ENCODE assay signal across 15 cellular contexts in genomic region chr1:208213786-208214185, GRCh38. TPM values are rescaled to one million over a fixed set of nuclear protein-coding genes. Genes with fewer than 3 reads are reported as not detected.
DNase-seq lines count a peak whose midpoint lies in the region; TF ChIP-seq lines count a peak whose summit lies in the region.
"Had no signal": no experiment of that assay in that cellular context is flagged by ENCODE, and none has a peak within 500 bp of the region (broad histone marks: within the 10 kb centered on the region; RNA-seq: fewer than 3 reads in every experiment).

No MANE protein-coding gene starts in this region.

- H3K27ac Mint-ChIP-seq in HFFc6 = peak overlapping the region; percentile 72
- peak overlapping the region; percentile 90 for H3K27ac Mint-ChIP-seq in endothelial cell (ENCODE audit: unreplicated experiment)
- H3K27ac Mint-ChIP-seq: activated CD4-positive, alpha-beta memory T cell treated with anti-CD3 and anti-CD28 coated beads, Interleukin-2, amount 10 ng/mL, durations not matched to agents 7 days and 5 days; T-helper 17 cell had no signal

- H3K27ac ChIP-seq in mesodermal cell (ENCODE audit: low read depth, low read length, severe bottlenecking) = peak overlapping the region; percentile 77
- H3K27ac ChIP-seq in SJCRH30 = no peak overlapping the region
- H3K27ac ChIP-seq: parathyroid adenoma had no signal

- no peaks in the 10 kb centered on the region for H3K27me3 ChIP-seq in SJCRH30
- H3K27me3 ChIP-seq: body of pancreas had no signal

- H3K4me1 Mint-ChIP-seq in HFFc6 (ENCODE audit: low read depth) = peaks cover 10% of the 10 kb centered on the region
- peaks cover 81% of the 10 kb centered on the region for H3K4me1 Mint-ChIP-seq in endothelial cell (ENCODE audit: unreplicated experiment)
- H3K4me1 Mint-ChIP-seq: activated CD4-positive, alpha-beta memory T cell treated with anti-CD3 and anti-CD28 coated beads, Interleukin-2, amount 10 ng/mL, durations not matched to agents 7 days and 5 days had no signal

- no peaks in the 10 kb centered on the region; the same call in 1 of the 2 replicates for H3K27me3 Mint-ChIP-seq in HFFc6 (ENCODE audit: insufficient read depth)
- H3K27me3 Mint-ChIP-seq in endothelial cell (ENCODE audit: unreplicated experiment) = peaks cover 4% of the 10 kb centered on the region

- H3K36me3 Mint-ChIP-seq in HFFc6 (ENCODE audit: low read depth) (peaks cover 42% of the 10 kb centered on the region), endothelial cell (ENCODE audit: low read depth, unreplicated experiment) (peaks cover 27% of the 10 kb centered on the region)

- H3K4me3 ChIP-seq in mesodermal cell (ENCODE audit: extremely low read depth, insufficient read depth, low read length, poor library complexity, severe bottlenecking) (no peak overlapping the region), SJCRH30 (no peak overlapping the region)
- H3K4me3 ChIP-seq: body of pancreas had no signal

- H3K36me3 ChIP-seq in mesodermal cell (ENCODE audit: control insufficient read depth, insufficient read depth, low read length) (peaks cover 73% of the 10 kb centered on the region), SJCRH30 (peaks cover 63% of the 10 kb centered on the region)

- H3K9me3 ChIP-seq in mesodermal cell (ENCODE audit: control insufficient read depth, low read length) = no peaks in the 10 kb centered on the region
- 0 out of 2 replicates have a peak, but pooled peaks cover 8% of the 10 kb centered on the region for H3K9me3 ChIP-seq in SJCRH30 (replicated peaks)
- H3K9me3 ChIP-seq: body of pancreas had no signal

- DNase-seq in HFFc6 (no peak), SKM-1 (lab: John Stamatoyannopoulos, UW; ENCODE audit: unreplicated experiment) (peak; percentile 81), endothelial cell (ENCODE audit: low spot score) (no peak), SJCRH30 (no peak)
- no peak for DNase-seq in stimulated activated CD4-positive, alpha-beta T cell treated with anti-CD3 and anti-CD28 coated beads, Interleukin-4, amount 100 ng/mL, for 1 hour
- DNase-seq in activated CD8-positive, alpha-beta memory T cell treated with anti-CD3 and anti-CD28 coated beads, Interleukin-2, amount 50 U/mL, for 48 hours = no peak
- DNase-seq in activated CD4-positive, CD25-positive, alpha-beta regulatory T cell (lab: John Stamatoyannopoulos, UW) = no peak
- DNase-seq: activated CD4-positive, alpha-beta memory T cell treated with anti-CD3 and anti-CD28 coated beads, Interleukin-2, amount 10 ng/mL, durations not matched to agents 7 days and 5 days; body of pancreas; DMS53; midbrain; NCI-H2107; T-helper 17 cell had no signal

- H3K4me1 ChIP-seq in mesodermal cell (ENCODE audit: control insufficient read depth, insufficient read depth, low read length, poor library complexity, severe bottlenecking) = peaks cover 82% of the 10 kb centered on the region
- peaks cover 25% of the 10 kb centered on the region for H3K4me1 ChIP-seq in SJCRH30
- H3K4me1 ChIP-seq: parathyroid adenoma had no signal

- H3K4me3 Mint-ChIP-seq in HFFc6 (no peak overlapping the region), endothelial cell (ENCODE audit: unreplicated experiment) (no peak overlapping the region)
- H3K4me3 Mint-ChIP-seq: activated CD4-positive, alpha-beta memory T cell treated with anti-CD3 and anti-CD28 coated beads, Interleukin-2, amount 10 ng/mL, durations not matched to agents 7 days and 5 days; T-helper 17 cell had no signal

- 0 out of 2 replicates have a peak, but pooled peaks cover 4% of the 10 kb centered on the region for H3K9me3 Mint-ChIP-seq in HFFc6
- H3K9me3 Mint-ChIP-seq in endothelial cell (ENCODE audit: unreplicated experiment) = no peaks in the 10 kb centered on the region
- H3K9me3 Mint-ChIP-seq: activated CD4-positive, alpha-beta memory T cell treated with anti-CD3 and anti-CD28 coated beads, Interleukin-2, amount 10 ng/mL, durations not matched to agents 7 days and 5 days had no signal

- TF ChIP-seq CTCF in HFFc6 (IDR thresholded peaks at IDR 0.05) = no peak
- no peak for TF ChIP-seq CTCF in endothelial cell (IDR thresholded peaks at IDR 0.05; ENCODE audit: unreplicated experiment)

- WGBS in mesodermal cell (ENCODE audit: insufficient coverage in 2 of 2), 2 experiments = 67% methylated on average over 1 of the region's 3 CpGs; no CpG with 5 or more reads in 1 of the 2 experiments

RNA-seq across cellular contexts. Expression of gene PLXNA2, which starts 30.4 kb away (rescaled TPM):
- total RNA-seq in HFFc6 (2021; fragmentation: NEBNext Ultra II Directional; extraction: Animal tissue kit (Norgen Biotek cat#: 25700)) = 10 to 100 TPM; 20.9 to 29.9 (median 28.1) TPM
- total RNA-seq in endothelial cell (ENCODE audit: unreplicated experiment) = 25.6 TPM
- 27.1 TPM for polyA plus RNA-seq in mesodermal cell (2013, experiment 1 of 2)
- 21.1 TPM for polyA plus RNA-seq in mesodermal cell (2013, experiment 2 of 2)
- total RNA-seq in SJCRH30 (2014; rRNA removed; shearing (Covaris generic)) = 26.2 and 34.8 TPM in 2 replicates
